Comparison of ENCODE assay signal across 27 cellular contexts in genomic region chr20:17919149-17919548, GRCh38.
"Had no signal": no experiment of that assay in that cellular context is flagged by ENCODE, and none has a peak within 500 bp of the region (broad histone marks: within the 10 kb centered on the region; RNA-seq: fewer than 3 reads in every experiment).

No MANE protein-coding gene starts in this region.

- H3K27ac ChIP-seq: colonic mucosa, coronary artery, dorsolateral prefrontal cortex, epithelial cell of prostate, esophagus muscularis mucosa, esophagus squamous epithelium, foreskin keratinocyte, gastrocnemius medialis, gastroesophageal sphincter, heart left ventricle, heart right ventricle had no signal

- H3K27me3 ChIP-seq: colonic mucosa, dorsolateral prefrontal cortex, esophagus muscularis mucosa, esophagus squamous epithelium, gastrocnemius medialis, gastroesophageal sphincter, heart left ventricle, heart right ventricle had no signal

- H3K9me3 ChIP-seq: colonic mucosa, esophagus muscularis mucosa, esophagus squamous epithelium, gastrocnemius medialis, gastroesophageal sphincter, heart left ventricle, heart right ventricle had no signal

- H3K4me1 ChIP-seq: colonic mucosa, esophagus squamous epithelium, foreskin keratinocyte, gastroesophageal sphincter, heart right ventricle had no signal

- H3K9me3 Mint-ChIP-seq: dendritic cell treated with granulocyte-macrophage colony-stimulating factor and Interleukin-4, amounts not matched to agents 40 ng/mL and 50 ng/mL, for 4 days; effector memory CD8-positive, alpha-beta T cell; endodermal cell had no signal

- FAIRE-seq: endometrium, endothelial cell of umbilical vein had no signal

- DNase-seq: colonic mucosa; cortex of kidney; dermis blood vessel endothelial cell; dorsolateral prefrontal cortex; effector CD4-positive, alpha-beta T cell; effector CD8-positive, alpha-beta T cell; effector memory CD4-positive, alpha-beta T cell; effector memory CD8-positive, alpha-beta T cell; endodermal cell; erythroblast; esophagus squamous epithelium; foreskin fibroblast; foreskin keratinocyte; foreskin melanocyte; gastrocnemius medialis; glutamatergic neuron; head of caudate nucleus; heart left ventricle; heart right ventricle had no signal

- H3K36me3 ChIP-seq: colonic mucosa, esophagus muscularis mucosa, esophagus squamous epithelium, gastrocnemius medialis, gastroesophageal sphincter, heart left ventricle, heart right ventricle had no signal

- H3K27ac Mint-ChIP-seq: dendritic cell treated with granulocyte-macrophage colony-stimulating factor and Interleukin-4, amounts not matched to agents 40 ng/mL and 50 ng/mL, for 4 days; endodermal cell had no signal

- H3K4me3 Mint-ChIP-seq: dendritic cell treated with granulocyte-macrophage colony-stimulating factor and Interleukin-4, amounts not matched to agents 40 ng/mL and 50 ng/mL, for 4 days; effector memory CD8-positive, alpha-beta T cell; endodermal cell had no signal

- H3K4me3 ChIP-seq: colonic mucosa, coronary artery, dorsolateral prefrontal cortex, esophagus muscularis mucosa, esophagus squamous epithelium, gastrocnemius medialis, gastroesophageal sphincter, heart left ventricle, heart right ventricle had no signal

- ATAC-seq: effector memory CD8-positive, alpha-beta T cell; esophagus mucosa; foreskin keratinocyte; gastrocnemius medialis; gastroesophageal sphincter; heart left ventricle; heart right ventricle had no signal
